1 cellular context compared by ENCODE assay signal in the genomic region with DNA sequence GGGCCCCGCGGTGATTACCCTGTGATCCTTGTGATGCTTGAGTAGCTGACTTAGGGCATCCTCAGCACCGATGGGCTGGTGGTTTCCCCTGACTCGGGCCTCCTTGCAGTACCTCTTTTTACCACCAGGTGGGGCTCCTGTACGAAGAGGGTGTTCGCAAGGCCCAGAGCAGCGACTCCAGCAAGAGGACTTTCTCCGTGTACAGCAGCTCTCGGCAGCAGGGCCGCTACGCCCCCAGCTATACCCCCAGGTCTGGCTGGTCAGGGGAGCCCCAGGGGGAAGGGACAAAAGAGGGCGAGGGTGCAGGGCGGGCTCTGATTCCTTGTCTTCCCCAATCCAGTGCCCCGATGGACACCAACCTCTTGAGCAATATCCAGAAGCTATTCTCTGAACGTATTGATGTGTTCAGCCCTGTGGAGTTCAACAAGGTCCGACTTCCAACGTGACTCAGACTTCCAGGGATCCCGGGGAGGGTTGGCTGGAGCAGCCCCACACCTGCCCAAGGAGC.
A peak's percentile ranks its signal among the peaks of the same experiment; 100 is the strongest.
TF ChIP-seq lines count a peak whose summit lies in the region.

No MANE protein-coding gene starts in this region.

TF ChIP-seq in HepG2, 621 proteins besides CTCF, POLR2A, EP300 and RAD21 (continued from another document):
- TF ChIP-seq, protein P1, sequence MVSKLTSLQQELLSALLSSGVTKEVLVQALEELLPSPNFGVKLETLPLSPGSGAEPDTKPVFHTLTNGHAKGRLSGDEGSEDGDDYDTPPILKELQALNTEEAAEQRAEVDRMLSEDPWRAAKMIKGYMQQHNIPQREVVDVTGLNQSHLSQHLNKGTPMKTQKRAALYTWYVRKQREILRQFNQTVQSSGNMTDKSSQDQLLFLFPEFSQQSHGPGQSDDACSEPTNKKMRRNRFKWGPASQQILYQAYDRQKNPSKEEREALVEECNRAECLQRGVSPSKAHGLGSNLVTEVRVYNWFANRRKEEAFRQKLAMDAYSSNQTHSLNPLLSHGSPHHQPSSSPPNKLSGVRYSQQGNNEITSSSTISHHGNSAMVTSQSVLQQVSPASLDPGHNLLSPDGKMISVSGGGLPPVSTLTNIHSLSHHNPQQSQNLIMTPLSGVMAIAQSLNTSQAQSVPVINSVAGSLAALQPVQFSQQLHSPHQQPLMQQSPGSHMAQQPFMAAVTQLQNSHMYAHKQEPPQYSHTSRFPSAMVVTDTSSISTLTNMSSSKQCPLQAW (CRISPR knock-in tag; IDR thresholded peaks at IDR 0.05) = peak; percentile 17; the same call in 1 of the 2 replicates
- TF ChIP-seq PBX3 (CRISPR knock-in tag; IDR thresholded peaks at IDR 0.05; ENCODE audit: borderline replicate concordance) (no peak), ZNF614 (CRISPR knock-in tag; IDR thresholded peaks at IDR 0.05; ENCODE audit: borderline replicate concordance) (0 out of 2 replicates have a peak, but pooled peaks have one; percentile 44), KDM3A (CRISPR knock-in tag; IDR thresholded peaks at IDR 0.05; ENCODE audit: low read depth) (0 out of 2 replicates have a peak, but pooled peaks have one; percentile 42), PHF8 (CRISPR knock-in tag; IDR thresholded peaks at IDR 0.05) (no peak), XRCC5 (optimal IDR thresholded peaks at IDR 0.05; ENCODE audit: low read length) (peak; percentile 32), ETV5 (CRISPR knock-in tag; IDR thresholded peaks at IDR 0.05; ENCODE audit: borderline replicate concordance) (no peak), SAP130 (CRISPR knock-in tag; IDR thresholded peaks at IDR 0.05; ENCODE audit: low read depth) (peak; percentile 67), SIN3A (IDR thresholded peaks at IDR 0.05; ENCODE audit: borderline replicate concordance, low read depth, low read length) (peak; percentile 49; the same call in 1 of the 2 replicates), KAT8 (CRISPR knock-in tag; IDR thresholded peaks at IDR 0.05) (0 out of 2 replicates have a peak, but pooled peaks have one; percentile 19), HMGXB4 (CRISPR knock-in tag; IDR thresholded peaks at IDR 0.05; ENCODE audit: borderline replicate concordance in 1 of 2, low read depth in 1 of 2) (peak; percentile 72 to 76; a peak in 3 of 4 replicates), MXI1 (IDR thresholded peaks at IDR 0.05; ENCODE audit: borderline replicate concordance, low read depth, low read length) (peak; percentile 69; the same call in 1 of the 3 replicates), CREB1 (IDR thresholded peaks at IDR 0.05) (no peak), CREB1 (CRISPR knock-in tag; IDR thresholded peaks at IDR 0.05) (0 out of 2 replicates have a peak, but pooled peaks have one; percentile 37), PTBP1 (IDR thresholded peaks at IDR 0.05; ENCODE audit: low read depth, low read length, poor library complexity, severe bottlenecking) (no peak), ZFP90 (CRISPR knock-in tag; IDR thresholded peaks at IDR 0.05; ENCODE audit: borderline replicate concordance) (0 out of 2 replicates have a peak, but pooled peaks have one; percentile 36), ZNF496 (CRISPR knock-in tag; IDR thresholded peaks at IDR 0.05; ENCODE audit: insufficient replicate concordance) (no peak), SMC3 (IDR thresholded peaks at IDR 0.05; ENCODE audit: low read length) (peak; percentile 74), LCORL (IDR thresholded peaks at IDR 0.05) (no peak), LCORL (CRISPR knock-in tag; IDR thresholded peaks at IDR 0.05) (peak; percentile 46; the same call in 1 of the 2 replicates), ZFX (CRISPR knock-in tag; IDR thresholded peaks at IDR 0.05; ENCODE audit: low read depth) (peak; percentile 64; the same call in 1 of the 2 replicates)
